Comparison of ENCODE assay signal across 1 cellular context in genomic region chr13:50082426-50083283, GRCh38.
TF ChIP-seq lines count a peak whose summit lies in the region.

No MANE protein-coding gene starts in this region.

TF ChIP-seq in GM23338, 12 proteins besides CTCF, POLR2A, EP300 and RAD21 (continued from another document):
- TF ChIP-seq ZNF462 (CRISPR knock-in tag; IDR thresholded peaks at IDR 0.05) (no peak), STAT1 (IDR thresholded peaks at IDR 0.05; ENCODE audit: unreplicated experiment) (no peak), EZH2phosphoT487 (IDR thresholded peaks at IDR 0.05; ENCODE audit: unreplicated experiment) (no peak)
